In genomic region chr10:121598261-121599249, GRCh38 we compare ENCODE assay signal across 9 cellular contexts. TPM values are rescaled to one million over a fixed set of nuclear protein-coding genes. Genes with fewer than 3 reads are reported as not detected.
DNase-seq lines count a peak whose midpoint lies in the region; ATAC-seq, FAIRE-seq and TF ChIP-seq lines count a peak whose summit lies in the region.
"Had no signal": no experiment of that assay in that cellular context is flagged by ENCODE, and none has a peak within 500 bp of the region (broad histone marks: within the 10 kb centered on the region; RNA-seq: fewer than 3 reads in every experiment).

FGFR2 (minus strand) TSS chr10:121598444; CDS start chr10:121593817, 4,627 bp downstream.

- no peaks in the 10 kb centered on the region for H3K9me3 ChIP-seq in astrocyte (ENCODE audit: insufficient read depth, low read depth, low read length)
- no peaks in the 10 kb centered on the region for H3K9me3 ChIP-seq in right atrium auricular region

- peak within 1 kb of the TSS; percentile 83 for H3K4me2 ChIP-seq in astrocyte (ENCODE audit: low read length)

- peaks cover 55% of the 10 kb centered on the region for H3K27me3 ChIP-seq in astrocyte (ENCODE audit: insufficient read depth, low read length)
- no peaks in the 10 kb centered on the region for H3K27me3 ChIP-seq in right atrium auricular region

- H3K27ac ChIP-seq in astrocyte (ENCODE audit: low read depth, low read length): no peak within 1 kb of the TSS
- H3K27ac ChIP-seq in right atrium auricular region: peak within 1 kb of the TSS; percentile 83 to 92

- POLR2A ChIA-PET in activated CD4-positive, alpha-beta T cell treated with anti-CD3 and anti-CD28 coated beads, Interleukin-2, amount 10 ng/mL, durations not matched to agents 7 days and 5 days (lab: Charles Lee): no interaction called here

- peaks cover 2% of the 10 kb centered on the region for H3K36me3 Mint-ChIP-seq in activated CD4-positive, alpha-beta T cell treated with anti-CD3 and anti-CD28 coated beads, Interleukin-2, amount 10 ng/mL, durations not matched to agents 7 days and 5 days (ENCODE audit: low read depth)
- H3K36me3 Mint-ChIP-seq in astrocyte (ENCODE audit: low read depth, unreplicated experiment): peaks cover 1% of the 10 kb centered on the region

- H3K9ac ChIP-seq in astrocyte (ENCODE audit: low read length): peak within 1 kb of the TSS; percentile 23

- H4K20me1 ChIP-seq in astrocyte (ENCODE audit: insufficient read depth, low read length): peaks cover 4% of the 10 kb centered on the region

- H3K36me3 ChIP-seq in astrocyte (ENCODE audit: insufficient read depth, low read length) (no peaks in the 10 kb centered on the region), right atrium auricular region (no peaks in the 10 kb centered on the region)

- H3K4me1 ChIP-seq in astrocyte (ENCODE audit: insufficient read depth, low read length): peaks cover 15% of the 10 kb centered on the region
- H3K4me1 ChIP-seq in right atrium auricular region: peaks cover 0 to 22% of the 10 kb centered on the region in 2 donors

- H3K4me1 Mint-ChIP-seq in activated CD4-positive, alpha-beta T cell treated with anti-CD3 and anti-CD28 coated beads, Interleukin-2, amount 10 ng/mL, durations not matched to agents 7 days and 5 days: peaks cover 4% of the 10 kb centered on the region
- H3K4me1 Mint-ChIP-seq in astrocyte (ENCODE audit: low read depth, unreplicated experiment): peaks cover 27% of the 10 kb centered on the region

- peak within 1 kb of the TSS; percentile 85 for H2AFZ ChIP-seq in astrocyte (ENCODE audit: low read depth, low read length)

- no peaks in the 10 kb centered on the region for H3K9me3 Mint-ChIP-seq in activated CD4-positive, alpha-beta T cell treated with anti-CD3 and anti-CD28 coated beads, Interleukin-2, amount 10 ng/mL, durations not matched to agents 7 days and 5 days
- no peaks in the 10 kb centered on the region for H3K9me3 Mint-ChIP-seq in astrocyte (ENCODE audit: unreplicated experiment)
- H3K9me3 Mint-ChIP-seq: dendritic cell treated with granulocyte-macrophage colony-stimulating factor and Interleukin-4, amounts not matched to agents 40 ng/mL and 50 ng/mL, for 4 days had no signal

- CTCF ChIA-PET in activated CD4-positive, alpha-beta T cell treated with anti-CD3 and anti-CD28 coated beads, Interleukin-2, amount 10 ng/mL, durations not matched to agents 7 days and 5 days (lab: Charles Lee): no interaction called here

- peak; percentile 13 for DNase-seq in activated CD4-positive, alpha-beta T cell treated with anti-CD3 and anti-CD28 coated beads, Interleukin-2, amount 10 ng/mL, durations not matched to agents 7 days and 5 days
- no peak for DNase-seq in activated CD4-positive, alpha-beta T cell treated with anti-CD3 and anti-CD28 coated beads, Interleukin-2, amount 50 U/mL, for 4 hours
- DNase-seq in NCI-H2196 (lab: John Stamatoyannopoulos, UW; ENCODE audit: unreplicated experiment) (peak; percentile 40), astrocyte (ENCODE audit: low read depth) (peak; percentile 41), right atrium auricular region (ENCODE audit: low spot score) (peak; percentile 76), pons (ENCODE audit: low spot score) (peak; percentile 80)
- no peak for DNase-seq in central memory CD4-positive, alpha-beta T cell

- H3K4me3 ChIP-seq in astrocyte (ENCODE audit: insufficient read depth, low read depth, low read length) (peak within 1 kb of the TSS; percentile 54), right atrium auricular region (peak within 1 kb of the TSS; percentile 46 to 61)

- H3K4me3 Mint-ChIP-seq in activated CD4-positive, alpha-beta T cell treated with anti-CD3 and anti-CD28 coated beads, Interleukin-2, amount 10 ng/mL, durations not matched to agents 7 days and 5 days: no peak within 1 kb of the TSS
- H3K4me3 Mint-ChIP-seq in astrocyte (ENCODE audit: unreplicated experiment): peak within 1 kb of the TSS; percentile 82
- H3K4me3 Mint-ChIP-seq: dendritic cell treated with granulocyte-macrophage colony-stimulating factor and Interleukin-4, amounts not matched to agents 40 ng/mL and 50 ng/mL, for 4 days had no signal

- no peaks in the 10 kb centered on the region for H3K79me2 ChIP-seq in astrocyte (ENCODE audit: insufficient read depth, low read length)

- TF ChIP-seq CTCF in astrocyte (IDR thresholded peaks at IDR 0.05; ENCODE audit: insufficient read depth, low read depth, low read length): no peak
- TF ChIP-seq CTCF in right atrium auricular region (IDR thresholded peaks at IDR 0.05): no peak

- no peak within 1 kb of the TSS for H3K27ac Mint-ChIP-seq in activated CD4-positive, alpha-beta T cell treated with anti-CD3 and anti-CD28 coated beads, Interleukin-2, amount 10 ng/mL, durations not matched to agents 7 days and 5 days
- H3K27ac Mint-ChIP-seq in astrocyte (ENCODE audit: unreplicated experiment): no peak within 1 kb of the TSS
- H3K27ac Mint-ChIP-seq: dendritic cell treated with granulocyte-macrophage colony-stimulating factor and Interleukin-4, amounts not matched to agents 40 ng/mL and 50 ng/mL, for 4 days had no signal

- FAIRE-seq in astrocyte (lab: Jason Lieb, UNC): no peak

- peaks cover 52% of the 10 kb centered on the region for H3K27me3 Mint-ChIP-seq in activated CD4-positive, alpha-beta T cell treated with anti-CD3 and anti-CD28 coated beads, Interleukin-2, amount 10 ng/mL, durations not matched to agents 7 days and 5 days
- peaks cover 12% of the 10 kb centered on the region for H3K27me3 Mint-ChIP-seq in astrocyte (ENCODE audit: low read depth, unreplicated experiment)

- peak; percentile 68 for ATAC-seq in HG02623 (IDR thresholded peaks at IDR 0.05; ENCODE audit: unreplicated experiment)

RNA-seq across cellular contexts. Expression of gene FGFR2, which starts in this region (rescaled TPM):
- not detected for total RNA-seq in activated CD4-positive, alpha-beta T cell treated with anti-CD3 and anti-CD28 coated beads, Interleukin-2, amount 10 ng/mL, durations not matched to agents 7 days and 5 days
- total RNA-seq in astrocyte (10.6 and 11.8 TPM in 2 replicates), right atrium auricular region (10 to 100 TPM in 1 of 2 donors, 1 to 10 TPM in 1; 2.8 to 19.0 TPM)

Comparison
In these comparisons a context has a peak if more than half of its experiments do, and no peak if none do; other contexts are left out.
1. Peak in DNase-seq in activated CD4-positive, alpha-beta T cell treated with anti-CD3 and anti-CD28 coated beads, Interleukin-2, amount 10 ng/mL, durations not matched to agents 7 days and 5 days; RNA of the gene not detected or under 1 TPM.
2. DNase-seq: peak in NCI-H2196 (single experiment), astrocyte (single experiment), right atrium auricular region (single experiment) and pons (single experiment); none in activated CD4-positive, alpha-beta T cell treated with anti-CD3 and anti-CD28 coated beads, Interleukin-2, amount 50 U/mL, for 4 hours (0 of 2) and central memory CD4-positive, alpha-beta T cell (single experiment).